ENCODE assay signal across 14 cellular contexts in the genomic region with DNA sequence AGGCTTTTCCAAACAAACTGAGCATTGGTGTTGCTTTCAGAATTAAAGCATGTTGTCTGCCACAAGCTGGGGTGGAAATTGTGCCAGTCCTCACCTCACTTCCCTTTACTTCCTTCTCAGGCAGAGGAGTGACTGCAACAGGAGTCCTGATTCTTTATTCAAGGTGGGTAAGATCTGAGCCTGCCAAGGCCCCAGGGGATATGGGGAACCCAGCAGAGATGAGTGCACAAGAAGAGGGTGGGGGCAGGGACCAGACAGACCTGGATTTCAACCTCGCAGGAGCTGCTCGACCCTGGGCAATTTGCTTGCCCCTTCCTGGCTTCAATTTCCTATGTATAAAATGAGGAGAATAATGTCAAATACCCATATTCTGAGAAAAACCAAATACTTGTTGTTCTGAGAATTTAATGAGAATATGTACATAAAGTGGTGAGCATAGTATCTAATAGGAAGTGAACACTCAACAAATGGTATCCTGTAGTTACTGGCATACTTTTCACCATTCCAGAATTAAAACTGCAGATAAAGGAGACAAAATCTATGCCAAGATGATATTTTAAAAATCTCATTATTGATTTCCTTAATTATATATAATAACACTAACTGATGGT.
"Had no signal": no experiment of that assay in that cellular context is flagged by ENCODE, and none has a peak within 500 bp of the region (broad histone marks: within the 10 kb centered on the region; RNA-seq: fewer than 3 reads in every experiment).

No MANE protein-coding gene starts in this region.

- H3K27me3 ChIP-seq: brain microvascular endothelial cell, ovary, upper lobe of right lung had no signal

- H3K27ac Mint-ChIP-seq: activated naive CD4-positive, alpha-beta T cell treated with anti-CD3 and anti-CD28 coated beads, Interleukin-2, amount 50 U/mL, for 24 hours; dendritic cell treated with granulocyte-macrophage colony-stimulating factor and Interleukin-4, amounts not matched to agents 40 ng/mL and 50 ng/mL, for 4 days; stimulated activated naive CD8-positive, alpha-beta T cell treated with anti-CD3 and anti-CD28 coated beads, Interleukin-15, Interleukin-2, amounts not matched to agents 100 ng/mL and 50 ng/mL, for 24 hours had no signal

- H3K4me3 ChIP-seq: ovary, upper lobe of right lung had no signal

- H3K27me3 Mint-ChIP-seq: activated naive CD4-positive, alpha-beta T cell treated with anti-CD3 and anti-CD28 coated beads, Interleukin-2, amount 50 U/mL, for 24 hours; dendritic cell treated with granulocyte-macrophage colony-stimulating factor and Interleukin-4, amounts not matched to agents 40 ng/mL and 50 ng/mL, for 4 days; stimulated activated naive CD8-positive, alpha-beta T cell treated with anti-CD3 and anti-CD28 coated beads, Interleukin-15, Interleukin-2, amounts not matched to agents 100 ng/mL and 50 ng/mL, for 24 hours had no signal

- ATAC-seq: upper lobe of right lung had no signal

- H3K9me3 Mint-ChIP-seq: activated naive CD4-positive, alpha-beta T cell treated with anti-CD3 and anti-CD28 coated beads, Interleukin-2, amount 50 U/mL, for 24 hours; dendritic cell treated with granulocyte-macrophage colony-stimulating factor and Interleukin-4, amounts not matched to agents 40 ng/mL and 50 ng/mL, for 4 days; stimulated activated naive CD8-positive, alpha-beta T cell treated with anti-CD3 and anti-CD28 coated beads, Interleukin-15, Interleukin-2, amounts not matched to agents 100 ng/mL and 50 ng/mL, for 24 hours had no signal

- H3K27ac ChIP-seq: brain microvascular endothelial cell, ovary, upper lobe of right lung had no signal

- FAIRE-seq: TTC549 had no signal

- H3K36me3 ChIP-seq: brain microvascular endothelial cell, ovary had no signal

- H3K9me3 ChIP-seq: ovary, upper lobe of right lung had no signal

- H3K36me3 Mint-ChIP-seq: activated naive CD4-positive, alpha-beta T cell treated with anti-CD3 and anti-CD28 coated beads, Interleukin-2, amount 50 U/mL, for 24 hours had no signal

- H3K4me3 Mint-ChIP-seq: activated naive CD4-positive, alpha-beta T cell treated with anti-CD3 and anti-CD28 coated beads, Interleukin-2, amount 50 U/mL, for 24 hours; dendritic cell treated with granulocyte-macrophage colony-stimulating factor and Interleukin-4, amounts not matched to agents 40 ng/mL and 50 ng/mL, for 4 days; stimulated activated naive CD8-positive, alpha-beta T cell treated with anti-CD3 and anti-CD28 coated beads, Interleukin-15, Interleukin-2, amounts not matched to agents 100 ng/mL and 50 ng/mL, for 24 hours had no signal

- DNase-seq: activated CD4-positive, alpha-beta T cell treated with anti-CD3 and anti-CD28 coated beads, Interleukin-2, amount 50 U/mL, for 48 hours; activated CD4-positive, CD25-positive, alpha-beta regulatory T cell; amygdala; brain microvascular endothelial cell; erythroblast; kidney glomerular epithelial cell; ovary; stimulated activated CD4-positive, alpha-beta T cell treated with anti-CD3 and anti-CD28 coated beads, Interleukin-4, amount 100 ng/mL, for 1 hour; stimulated activated CD8-positive, alpha-beta memory T cell treated with anti-CD3 and anti-CD28 coated beads, Interleukin-4, amount 100 ng/mL, for 48 hours; upper lobe of right lung had no signal
